In genomic region chr4:150579591-150580234, GRCh38 we compare ENCODE assay signal across 13 cellular contexts. TPM values are rescaled to one million over a fixed set of nuclear protein-coding genes. Genes with fewer than 3 reads are reported as not detected.
DNase-seq lines count a peak whose midpoint lies in the region; TF ChIP-seq lines count a peak whose summit lies in the region.
"Had no signal": no experiment of that assay in that cellular context is flagged by ENCODE, and none has a peak within 500 bp of the region (broad histone marks: within the 10 kb centered on the region; RNA-seq: fewer than 3 reads in every experiment).

No MANE protein-coding gene starts in this region.

- CTCF ChIA-PET in AG04450 (lab: Charles Lee): interaction anchor here (2.1 kb wide), 1 partner anchor 14 kb away, joined by 5 read pairs; no protein-coding TSS in a partner anchor

- H3K27me3 Mint-ChIP-seq in neural progenitor cell (ENCODE audit: insufficient read depth, low read depth): peaks cover 43% of the 10 kb centered on the region

- H3K79me2 ChIP-seq in neural progenitor cell (ENCODE audit: low read depth): peaks cover 86% of the 10 kb centered on the region

- DNase-seq in AG04450 (ENCODE audit: low read depth, low spot score) (no peak), cardiac muscle cell (ENCODE audit: low read depth in 1 of 2, low spot score in 1 of 2) (peak; percentile 46 to 65), neural progenitor cell (ENCODE audit: low spot score) (peak; percentile 75), NCI-H774 (lab: John Stamatoyannopoulos, UW) (no peak), GM19240 (ENCODE audit: insufficient read length, low spot score) (no peak), NCI-H82 treated with DMSO at 0.1 percent for 48 hours (lab: John Stamatoyannopoulos, UW; ENCODE audit: unreplicated experiment) (no peak)
- DNase-seq in activated CD4-positive, CD25-positive, alpha-beta regulatory T cell treated with anti-CD3 and anti-CD28 coated beads, Interleukin-2, amount 50 U/mL, for 72 hours: no peak
- DNase-seq: activated naive CD4-positive, alpha-beta T cell treated with Interleukin-2 at 50 U/mL for 16 hours; mammary epithelial cell; NCI-H1436 treated with DMSO at 0.1 percent for 48 hours had no signal

- peak overlapping the region; percentile 12 for H3K9ac ChIP-seq in neural progenitor cell
- H3K9ac ChIP-seq: BLaER1 had no signal

- H3K4me3 Mint-ChIP-seq in neural progenitor cell: peak overlapping the region; percentile 91
- H3K4me3 Mint-ChIP-seq: T-helper 1 cell treated with Interleukin-12 subunit alpha and Interleukin-12 subunit beta and Interleukin-4 antibody, amounts not matched to agents 30 μg/mL and 1 μg/mL, for 36 hours had no signal

- H3K4me1 Mint-ChIP-seq in neural progenitor cell: peaks cover 52% of the 10 kb centered on the region

- H3K36me3 Mint-ChIP-seq in neural progenitor cell: no peaks in the 10 kb centered on the region

- H3K27ac ChIP-seq in AG04450 (ENCODE audit: low read depth, low read length) (no peak overlapping the region), cardiac muscle cell (no peak overlapping the region), neural progenitor cell (peak overlapping the region; percentile 77)
- H3K27ac ChIP-seq: BLaER1 had no signal

- H3K4me2 ChIP-seq in neural progenitor cell: peak overlapping the region; percentile 98
- H3K4me2 ChIP-seq: BLaER1 had no signal

- peaks cover 18% of the 10 kb centered on the region for H4K20me1 ChIP-seq in neural progenitor cell (ENCODE audit: low read depth)
- H4K20me1 ChIP-seq: BLaER1 had no signal

- no peaks in the 10 kb centered on the region for H3K9me3 Mint-ChIP-seq in neural progenitor cell
- H3K9me3 Mint-ChIP-seq: T-helper 1 cell treated with Interleukin-12 subunit alpha and Interleukin-12 subunit beta and Interleukin-4 antibody, amounts not matched to agents 30 μg/mL and 1 μg/mL, for 36 hours had no signal

- H3K27me3 ChIP-seq in AG04450 (ENCODE audit: control insufficient read depth, insufficient read depth, low read length): no peaks in the 10 kb centered on the region
- H3K27me3 ChIP-seq in cardiac muscle cell: peaks cover 76% of the 10 kb centered on the region
- peaks cover 41% of the 10 kb centered on the region for H3K27me3 ChIP-seq in neural progenitor cell
- H3K27me3 ChIP-seq: BLaER1 had no signal

- TF ChIP-seq CTCF in AG04450 (IDR thresholded peaks at IDR 0.05; ENCODE audit: low read depth, low read length) (no peak), WI38 (IDR thresholded peaks at IDR 0.05; ENCODE audit: low read depth, low read length) (no peak), cardiac muscle cell (IDR thresholded peaks at IDR 0.05; ENCODE audit: low read depth, low read length) (no peak), neural progenitor cell (IDR thresholded peaks at IDR 0.05) (no peak)

- H2AFZ ChIP-seq in neural progenitor cell (replicated peaks): peak overlapping the region; percentile 45

- no peaks in the 10 kb centered on the region for H3K36me3 ChIP-seq in cardiac muscle cell
- H3K36me3 ChIP-seq in neural progenitor cell: no peaks in the 10 kb centered on the region

- no peaks in the 10 kb centered on the region; the same call in 1 of the 2 replicates for H3K9me3 ChIP-seq in AG04450 (ENCODE audit: control insufficient read depth, insufficient read depth, low read length)
- H3K9me3 ChIP-seq in cardiac muscle cell (ENCODE audit: low read depth): no peaks in the 10 kb centered on the region
- H3K9me3 ChIP-seq in neural progenitor cell (ENCODE audit: low read depth): no peaks in the 10 kb centered on the region

- POLR2A ChIA-PET in AG04450 (lab: Yijun Ruan, JAX): no interaction called here

- peaks cover 65% of the 10 kb centered on the region for H3F3A ChIP-seq in neural progenitor cell (ENCODE audit: low read depth)

- H3K4me3 ChIP-seq in AG04450 (ENCODE audit: low read depth, low read length) (peak overlapping the region; percentile 60), WI38 (ENCODE audit: low read depth, low read length) (peak overlapping the region; percentile 61), cardiac muscle cell (peak overlapping the region; percentile 21), neural progenitor cell (peak overlapping the region; percentile 75)
- H3K4me3 ChIP-seq: BLaER1 had no signal

- H3K4me1 ChIP-seq in cardiac muscle cell (ENCODE audit: low read depth): peaks cover 5% of the 10 kb centered on the region
- peaks cover 37% of the 10 kb centered on the region for H3K4me1 ChIP-seq in neural progenitor cell
- H3K4me1 ChIP-seq: BLaER1 had no signal

- peak overlapping the region; percentile 58 for H3K27ac Mint-ChIP-seq in neural progenitor cell
- H3K27ac Mint-ChIP-seq: T-helper 1 cell treated with Interleukin-12 subunit alpha and Interleukin-12 subunit beta and Interleukin-4 antibody, amounts not matched to agents 30 μg/mL and 1 μg/mL, for 36 hours had no signal

RNA-seq across cellular contexts. Expression of gene MAB21L2, which starts 2.2 kb away (rescaled TPM):
- polyA plus RNA-seq in AG04450 (2011; rRNA removed): 3.3 TPM in 2 replicates
- polyA minus RNA-seq in AG04450 (2011; rRNA and poly(A)+ RNA removed): 2.9 and 3.4 TPM in 2 replicates
- 0.54 and 0.81 TPM in 2 replicates for total RNA-seq in cardiac muscle cell
- polyA plus RNA-seq in cardiac muscle cell: 0.12 and 0.47 TPM in 2 replicates
- 38.3 and 42.1 TPM in 2 replicates for total RNA-seq in neural progenitor cell (ENCODE audit: low replicate concordance)
- total RNA-seq: mammary epithelial cell had no signal
- polyA plus RNA-seq: mammary epithelial cell had no signal

Comparison
In these comparisons a context has a peak if more than half of its experiments do, and no peak if none do; other contexts are left out.
1. DNase-seq: peak in cardiac muscle cell (2 of 2) and neural progenitor cell (single experiment); none in AG04450 (single experiment), NCI-H774 (single experiment), GM19240 (single experiment), NCI-H82 treated with DMSO at 0.1 percent for 48 hours (single experiment) and activated CD4-positive, CD25-positive, alpha-beta regulatory T cell treated with anti-CD3 and anti-CD28 coated beads, Interleukin-2, amount 50 U/mL, for 72 hours (single experiment).
2. H3K4me3 ChIP-seq: peak in every context shown above with its lines; median percentile 75 in neural progenitor cell; 61 in WI38; 60 in AG04450; 21 in cardiac muscle cell.
3. RNA of gene MAB21L2, which starts 2.2 kb away (total RNA-seq): 38.3 to 42.1 TPM in neural progenitor cell; 0.54 to 0.81 TPM in cardiac muscle cell; every median in the first group is over 10 times any median in the second.